In genomic region chr19:35746556-35746955, GRCh38 we compare ENCODE assay signal across 9 cellular contexts. TPM values are rescaled to one million over a fixed set of nuclear protein-coding genes. Genes with fewer than 3 reads are reported as not detected.
A peak's percentile ranks its signal among the peaks of the same experiment; 100 is the strongest.
DNase-seq lines count a peak whose midpoint lies in the region; ATAC-seq and TF ChIP-seq lines count a peak whose summit lies in the region.
"Had no signal": no experiment of that assay in that cellular context is flagged by ENCODE, and none has a peak within 500 bp of the region (broad histone marks: within the 10 kb centered on the region; RNA-seq: fewer than 3 reads in every experiment).

No MANE protein-coding gene starts in this region.

- peaks cover 0 to 3% (median 0%) of the 10 kb centered on the region in 3 donors for H3K27me3 Mint-ChIP-seq in CD14-positive monocyte (ENCODE audit: low read depth in 3 of 3)
- H3K27me3 Mint-ChIP-seq in central memory CD8-positive, alpha-beta T cell = no peaks in the 10 kb centered on the region
- no peaks in the 10 kb centered on the region for H3K27me3 Mint-ChIP-seq in natural killer cell treated with Interleukin-12 subunit alpha and Interleukin-12 subunit beta and Interleukin-15 and Interleukin-18, amount 100 ng/mL, for 72 hours

- H3K9me3 Mint-ChIP-seq in CD14-positive monocyte = no peaks in the 10 kb centered on the region
- H3K9me3 Mint-ChIP-seq in central memory CD8-positive, alpha-beta T cell = no peaks in the 10 kb centered on the region
- no peaks in the 10 kb centered on the region for H3K9me3 Mint-ChIP-seq in natural killer cell treated with Interleukin-12 subunit alpha and Interleukin-12 subunit beta and Interleukin-15 and Interleukin-18, amount 100 ng/mL, for 72 hours

- H3K36me3 Mint-ChIP-seq in CD14-positive monocyte = peaks cover 9 to 14% of the 10 kb centered on the region in 2 donors
- H3K36me3 Mint-ChIP-seq in central memory CD8-positive, alpha-beta T cell (ENCODE audit: insufficient read depth) = peaks cover 21% of the 10 kb centered on the region
- no peaks in the 10 kb centered on the region for H3K36me3 Mint-ChIP-seq in natural killer cell treated with Interleukin-12 subunit alpha and Interleukin-12 subunit beta and Interleukin-15 and Interleukin-18, amount 100 ng/mL, for 72 hours

- no peak for TF ChIP-seq CTCF in CD14-positive monocyte (IDR thresholded peaks at IDR 0.05)
- TF ChIP-seq CTCF in KMS-11 (conservative IDR thresholded peaks at IDR 0.05; ENCODE audit: low read depth, low read length) = no peak

- no peaks in the 10 kb centered on the region for H3K36me3 ChIP-seq in KMS-11 (ENCODE audit: insufficient read depth)

- no peak for DNase-seq in CD14-positive monocyte (ENCODE audit: low spot score)
- no peak for DNase-seq in central memory CD8-positive, alpha-beta T cell (ENCODE audit: low spot score in 2 of 2)
- no peak for DNase-seq in natural killer cell treated with Interleukin-12 subunit alpha and Interleukin-12 subunit beta and Interleukin-15 and Interleukin-18, amount 100 ng/mL, for 72 hours (ENCODE audit: low spot score)
- no peak for DNase-seq in stimulated activated CD4-positive, alpha-beta T cell treated with anti-CD3 and anti-CD28 coated beads, Interleukin-1b, Interleukin-23, amount 100 ng/mL, for 48 hours
- no peak for DNase-seq in HuH-7 (ENCODE audit: low spot score)
- no peak for DNase-seq in DMS 273 treated with DMSO at 0.1 percent for 48 hours (lab: John Stamatoyannopoulos, UW)
- DNase-seq: NK-92 treated with Interleukin-12 subunit alpha and Interleukin-12 subunit beta, amount 100 ng/mL, for 24 hours had no signal

- H3K4me3 ChIP-seq in KMS-11 (IDR thresholded peaks at IDR 0.05; ENCODE audit: insufficient read depth, low read depth, low read length) = no peak overlapping the region

- H3K4me3 Mint-ChIP-seq in CD14-positive monocyte = peak overlapping the region; percentile 95
- H3K4me3 Mint-ChIP-seq in central memory CD8-positive, alpha-beta T cell = peak overlapping the region; percentile 97
- H3K4me3 Mint-ChIP-seq in natural killer cell treated with Interleukin-12 subunit alpha and Interleukin-12 subunit beta and Interleukin-15 and Interleukin-18, amount 100 ng/mL, for 72 hours = peak overlapping the region; percentile 98

- peaks cover 51% of the 10 kb centered on the region for H3K4me1 Mint-ChIP-seq in CD14-positive monocyte
- peaks cover 52% of the 10 kb centered on the region for H3K4me1 Mint-ChIP-seq in central memory CD8-positive, alpha-beta T cell
- H3K4me1 Mint-ChIP-seq in natural killer cell treated with Interleukin-12 subunit alpha and Interleukin-12 subunit beta and Interleukin-15 and Interleukin-18, amount 100 ng/mL, for 72 hours (ENCODE audit: low read depth in 2 of 2) = peaks cover 45 to 50% of the 10 kb centered on the region in 2 donors

- H3K4me1 ChIP-seq in KMS-11 (ENCODE audit: low read depth, poor library complexity, severe bottlenecking) = peaks cover 51% of the 10 kb centered on the region

- H3K9ac ChIP-seq in KMS-11 = peak overlapping the region; percentile 96; the same call in 1 of the 2 replicates

- H3K79me2 ChIP-seq in KMS-11 (ENCODE audit: insufficient read depth, low read depth) = peaks cover 4% of the 10 kb centered on the region; the same call in 1 of the 2 replicates

- intact Hi-C loops in CD14-positive monocyte (cut with micrococcal nuclease) = loop anchor here (5.0 to 10.0 kb wide), 8 partner anchors 102 to 1588 kb away; partner anchors contain the start of genes CAPNS1 (in 1 of the 2), COX6B1 (in 1 of the 2), ETV2 (in 1 of the 2) and HCST (in 1 of the 2)

- H3K27ac ChIP-seq in KMS-11 = no peak overlapping the region

- no peak overlapping the region for H2AFZ ChIP-seq in KMS-11 (ENCODE audit: low read depth)

- no peaks in the 10 kb centered on the region for H3K27me3 ChIP-seq in KMS-11 (ENCODE audit: insufficient read depth, low read depth)

- no peaks in the 10 kb centered on the region for H4K20me1 ChIP-seq in KMS-11 (ENCODE audit: insufficient read depth)

- H3K4me2 ChIP-seq in KMS-11 = peak overlapping the region; percentile 59; the same call in 1 of the 2 replicates

- peak overlapping the region in 6 of 7 donors; percentile 100 for H3K27ac Mint-ChIP-seq in CD14-positive monocyte
- H3K27ac Mint-ChIP-seq in central memory CD8-positive, alpha-beta T cell (ENCODE audit: low read depth) = no peak overlapping the region
- H3K27ac Mint-ChIP-seq in natural killer cell treated with Interleukin-12 subunit alpha and Interleukin-12 subunit beta and Interleukin-15 and Interleukin-18, amount 100 ng/mL, for 72 hours = peak overlapping the region; percentile 94 to 97

- ATAC-seq in central memory CD8-positive, alpha-beta T cell (replicated peaks; ENCODE audit: extremely low read depth, poor library complexity, severe bottlenecking) = no peak
- ATAC-seq in natural killer cell treated with Interleukin-12 subunit alpha and Interleukin-12 subunit beta and Interleukin-15 and Interleukin-18, amount 100 ng/mL, for 72 hours = no peak
- no peak for ATAC-seq in GM19463 (IDR thresholded peaks at IDR 0.05; ENCODE audit: unreplicated experiment)

RNA-seq across cellular contexts. Expression of gene PSENEN, which starts 1.1 kb away (rescaled TPM):
- polyA plus RNA-seq in CD14-positive monocyte = 100 to 1,000 TPM; 129 to 149 TPM
- total RNA-seq in natural killer cell treated with Interleukin-12 subunit alpha and Interleukin-12 subunit beta and Interleukin-15 and Interleukin-18, amount 100 ng/mL, for 72 hours = 10 to 100 TPM; 66.4 to 84.2 TPM

RNA-seq across cellular contexts. Expression of gene U2AF1L4, which starts 1.3 kb away (rescaled TPM):
- 1 to 10 TPM; 6.2 to 8.7 TPM for polyA plus RNA-seq in CD14-positive monocyte
- total RNA-seq in natural killer cell treated with Interleukin-12 subunit alpha and Interleukin-12 subunit beta and Interleukin-15 and Interleukin-18, amount 100 ng/mL, for 72 hours = 10 to 100 TPM; 17.0 to 19.1 TPM

RNA-seq across cellular contexts. Expression of gene LIN37, which starts 1.8 kb away (rescaled TPM):
- polyA plus RNA-seq in CD14-positive monocyte = 1 to 10 TPM; 5.6 to 7.2 TPM
- 10 to 100 TPM in 1 of 2 donors, 1 to 10 TPM in 1; 9.6 to 24.7 TPM for total RNA-seq in natural killer cell treated with Interleukin-12 subunit alpha and Interleukin-12 subunit beta and Interleukin-15 and Interleukin-18, amount 100 ng/mL, for 72 hours

RNA-seq across cellular contexts. Expression of gene IGFLR1, which starts 4.3 kb away (rescaled TPM):
- 100 to 1,000 TPM; 119 to 144 TPM for polyA plus RNA-seq in CD14-positive monocyte
- total RNA-seq in natural killer cell treated with Interleukin-12 subunit alpha and Interleukin-12 subunit beta and Interleukin-15 and Interleukin-18, amount 100 ng/mL, for 72 hours = 100 to 1,000 TPM in 1 of 2 donors, 10 to 100 TPM in 1; 80.4 to 193 TPM

RNA-seq across cellular contexts. Expression of gene HSPB6, which starts 10.3 kb away (rescaled TPM):
- polyA plus RNA-seq in CD14-positive monocyte = not detected
- total RNA-seq in natural killer cell treated with Interleukin-12 subunit alpha and Interleukin-12 subunit beta and Interleukin-15 and Interleukin-18, amount 100 ng/mL, for 72 hours = not detected
